In genomic region chr1:226021406-226022200, GRCh38 we compare ENCODE assay signal across 33 cellular contexts.
"Had no signal": no experiment of that assay in that cellular context is flagged by ENCODE, and none has a peak within 500 bp of the region (broad histone marks: within the 10 kb centered on the region; RNA-seq: fewer than 3 reads in every experiment).

No MANE protein-coding gene starts in this region.

- H3K9me3 Mint-ChIP-seq: activated CD4-positive, alpha-beta T cell treated with anti-CD3 and anti-CD28 coated beads, Interleukin-2, amount 10 ng/mL, durations not matched to agents 24 days and 14 days; activated CD8-positive, alpha-beta T cell treated with anti-CD3 and anti-CD28 coated beads for 36 hours; activated naive CD8-positive, alpha-beta T cell treated with anti-CD3 and anti-CD28 coated beads, Interleukin-2, amount 10 ng/mL, durations not matched to agents 7 days and 5 days; activated T-cell treated with anti-CD3 and anti-CD28 coated beads, Interleukin-2, amount 50 U/mL, for 72 hours; activated T-helper 17 cell treated with anti-CD3 and anti-CD28 coated beads, Interleukin-2, amount 50 U/mL, for 72 hours had no signal

- H3K4me1 ChIP-seq: adrenal gland, body of pancreas, breast epithelium had no signal

- H3K4me2 ChIP-seq: PC-9 had no signal

- H3K27me3 Mint-ChIP-seq: activated CD8-positive, alpha-beta T cell treated with anti-CD3 and anti-CD28 coated beads for 36 hours had no signal

- H3K4me1 Mint-ChIP-seq: activated naive CD8-positive, alpha-beta T cell treated with anti-CD3 and anti-CD28 coated beads, Interleukin-2, amount 10 ng/mL, durations not matched to agents 7 days and 5 days; activated T-helper 17 cell treated with anti-CD3 and anti-CD28 coated beads, Interleukin-2, amount 50 U/mL, for 72 hours had no signal

- FAIRE-seq: astrocyte, RCC 7860, TTC549 had no signal

- H3K27ac Mint-ChIP-seq: activated CD4-positive, alpha-beta T cell treated with anti-CD3 and anti-CD28 coated beads, Interleukin-2, amount 10 ng/mL, durations not matched to agents 24 days and 14 days; activated CD8-positive, alpha-beta T cell treated with anti-CD3 and anti-CD28 coated beads for 36 hours; activated naive CD8-positive, alpha-beta T cell treated with anti-CD3 and anti-CD28 coated beads, Interleukin-2, amount 10 ng/mL, durations not matched to agents 7 days and 5 days; activated T-cell treated with anti-CD3 and anti-CD28 coated beads, Interleukin-2, amount 50 U/mL, for 72 hours; activated T-helper 17 cell treated with anti-CD3 and anti-CD28 coated beads, Interleukin-2, amount 50 U/mL, for 72 hours had no signal

- H3K4me3 ChIP-seq: adrenal gland, body of pancreas, breast epithelium, PC-9 had no signal

- DNase-seq: activated CD4-positive, alpha-beta T cell treated with anti-CD3 and anti-CD28 coated beads, Interleukin-2, amount 10 ng/mL, durations not matched to agents 24 days and 14 days; activated CD4-positive, alpha-beta T cell treated with anti-CD3 and anti-CD28 coated beads, Interleukin-2, amount 50 U/mL, for 4 hours; activated CD8-positive, alpha-beta T cell treated with anti-CD3 and anti-CD28 coated beads for 36 hours; activated effector memory CD4-positive, alpha-beta T cell treated with anti-CD3 and anti-CD28 coated beads, Interleukin-2, amount 50 U/mL, for 16 hours; activated naive CD4-positive, alpha-beta T cell; activated naive CD4-positive, alpha-beta T cell treated with anti-CD3 and anti-CD28 coated beads, Interleukin-2, amount 50 U/mL, for 16 hours; activated naive CD8-positive, alpha-beta T cell treated with anti-CD3 and anti-CD28 coated beads, Interleukin-2, amount 10 ng/mL, durations not matched to agents 7 days and 5 days; activated T-cell treated with anti-CD3 and anti-CD28 coated beads, Interleukin-2, amount 50 U/mL, for 1 hour; activated T-cell treated with anti-CD3 and anti-CD28 coated beads, Interleukin-2, amount 50 U/mL, for 72 hours; adrenal gland; body of pancreas; Kasumi-1; MM.1S; MV-4-11; NCI-H1092; NCI-H146; NCI-H187; NCI-H2029 treated with DMSO at 0.1 percent for 48 hours; NCI-H2107; NCI-H2171; NCI-H510A; NCI-H526; NCI-H748 treated with DMSO at 0.1 percent for 48 hours; NK-92 treated with Interleukin-12 subunit alpha and Interleukin-12 subunit beta, amount 100 ng/mL, for 24 hours; PC-9; SIG-M5 had no signal

- H3K4me3 Mint-ChIP-seq: activated CD4-positive, alpha-beta T cell treated with anti-CD3 and anti-CD28 coated beads, Interleukin-2, amount 10 ng/mL, durations not matched to agents 24 days and 14 days; activated CD8-positive, alpha-beta T cell treated with anti-CD3 and anti-CD28 coated beads for 36 hours; activated naive CD8-positive, alpha-beta T cell treated with anti-CD3 and anti-CD28 coated beads, Interleukin-2, amount 10 ng/mL, durations not matched to agents 7 days and 5 days; activated T-cell treated with anti-CD3 and anti-CD28 coated beads, Interleukin-2, amount 50 U/mL, for 72 hours; activated T-helper 17 cell treated with anti-CD3 and anti-CD28 coated beads, Interleukin-2, amount 50 U/mL, for 72 hours had no signal

- H3K9me3 ChIP-seq: adrenal gland, body of pancreas, breast epithelium had no signal

- H3K27ac ChIP-seq: adrenal gland, body of pancreas, breast epithelium, PC-9, RWPE1 had no signal

- ATAC-seq: activated CD8-positive, alpha-beta T cell treated with anti-CD3 and anti-CD28 coated beads for 36 hours; activated T-cell treated with anti-CD3 and anti-CD28 coated beads, Interleukin-2, amount 50 U/mL, for 72 hours; activated T-helper 17 cell treated with anti-CD3 and anti-CD28 coated beads, Interleukin-2, amount 50 U/mL, for 72 hours; body of pancreas; Right ventricle myocardium inferior had no signal

- H3K36me3 ChIP-seq: adrenal gland, breast epithelium had no signal

- H3K36me3 Mint-ChIP-seq: activated naive CD8-positive, alpha-beta T cell treated with anti-CD3 and anti-CD28 coated beads, Interleukin-2, amount 10 ng/mL, durations not matched to agents 7 days and 5 days had no signal

- H3K27me3 ChIP-seq: adrenal gland, body of pancreas, breast epithelium had no signal

- H2AFZ ChIP-seq: PC-9 had no signal
